Comparison of ENCODE assay signal across 8 cellular contexts in the genomic region with DNA sequence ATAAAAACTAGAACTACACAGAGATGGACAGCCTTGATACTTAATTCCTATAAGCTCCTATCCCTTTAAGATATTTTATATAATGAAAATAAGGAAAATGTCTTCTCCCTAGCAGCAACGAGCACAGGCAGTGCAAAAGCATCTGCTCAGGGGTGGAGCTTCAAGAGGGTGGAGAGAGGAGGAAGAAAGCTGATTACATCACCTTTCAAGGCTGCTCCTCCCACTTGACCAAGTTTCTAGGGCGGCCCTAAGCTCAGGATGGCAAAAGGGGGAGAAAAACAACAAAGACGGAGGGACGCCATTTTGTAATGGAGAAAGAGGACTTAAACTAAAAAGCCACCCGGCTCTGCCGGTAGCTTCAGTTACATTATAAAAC. TPM values are rescaled to one million over a fixed set of nuclear protein-coding genes. Genes with fewer than 3 reads are reported as not detected.
DNase-seq lines count a peak whose midpoint lies in the region; ATAC-seq, FAIRE-seq and TF ChIP-seq lines count a peak whose summit lies in the region.

No MANE protein-coding gene starts in this region.

- FAIRE-seq in kidney (lab: Jason Lieb, UNC): peak; percentile 92

- H3K4me3 ChIP-seq in choroid plexus epithelial cell (ENCODE audit: low read depth, low read length) (peak overlapping the region; percentile 24), kidney (ENCODE audit: low read length in 2 of 2) (peak overlapping the region; percentile 91 to 99)

- H3K27ac ChIP-seq in 22Rv1 (peak overlapping the region; percentile 99), kidney (ENCODE audit: low read depth in 2 of 2, low read length in 2 of 2) (peak overlapping the region; percentile 94 to 99)

- peak; percentile 29 for ATAC-seq in GM18861 (IDR thresholded peaks at IDR 0.05; ENCODE audit: unreplicated experiment)
- peak; percentile 38 for ATAC-seq in HG03442 (IDR thresholded peaks at IDR 0.05; ENCODE audit: unreplicated experiment)

- DNase-seq in NCI-H510A treated with DMSO at 0.1 percent for 48 hours (lab: John Stamatoyannopoulos, UW) (peak; percentile 93), choroid plexus epithelial cell (ENCODE audit: low read depth) (peak; percentile 99), kidney (peak; percentile 89)
- peak; percentile 59 to 76 for DNase-seq in activated CD4-positive, alpha-beta T cell treated with anti-CD3 and anti-CD28 coated beads for 24 hours (ENCODE audit: low read depth in 2 of 2)
- DNase-seq in stimulated activated CD4-positive, alpha-beta T cell treated with anti-CD3 and anti-CD28 coated beads, Interleukin-15, amount 100 ng/mL, for 24 hours: peak; percentile 87

- peaks cover 34 to 44% of the 10 kb centered on the region in 2 donors for H3K4me1 ChIP-seq in kidney (ENCODE audit: control insufficient read depth in 1 of 2, insufficient read depth in 1 of 2, low read depth in 1 of 2, low read length in 2 of 2)

- no peak for TF ChIP-seq CTCF in 22Rv1 (IDR thresholded peaks at IDR 0.05)
- TF ChIP-seq CTCF in choroid plexus epithelial cell (conservative IDR thresholded peaks at IDR 0.05; ENCODE audit: low read depth, low read length): no peak
- no peak for TF ChIP-seq CTCF in kidney (IDR thresholded peaks at IDR 0.05; ENCODE audit: borderline replicate concordance, extremely low read depth, insufficient read depth)

- H3K9me3 ChIP-seq in kidney (ENCODE audit: control insufficient read depth in 1 of 2, low read length in 2 of 2): no peaks in the 10 kb centered on the region

- peak overlapping the region; percentile 95 to 100 for H3K9ac ChIP-seq in kidney (ENCODE audit: low read length in 2 of 2)

- intact Hi-C loops in kidney (cut with DNase I): no loop called here

- peaks cover 7 to 17% of the 10 kb centered on the region in 2 donors for H3K36me3 ChIP-seq in kidney (ENCODE audit: control insufficient read depth in 1 of 2, insufficient read depth in 2 of 2, low read length in 2 of 2)

RNA-seq across cellular contexts. Expression of gene PPP1R10, which starts 2.2 kb away (rescaled TPM):
- 65.0 TPM for total RNA-seq in kidney
- 19.7 TPM for polyA plus RNA-seq in kidney (ENCODE audit: insufficient read depth, low read depth, low replicate concordance)

RNA-seq across cellular contexts. Expression of gene MRPS18B, which starts 2.8 kb away (rescaled TPM):
- total RNA-seq in kidney: 62.1 TPM
- 135 TPM for polyA plus RNA-seq in kidney (ENCODE audit: insufficient read depth, low read depth, low replicate concordance)

RNA-seq across cellular contexts. Expression of gene ATAT1, which starts 11.8 kb away (rescaled TPM):
- 10.4 TPM for total RNA-seq in kidney
- polyA plus RNA-seq in kidney (ENCODE audit: insufficient read depth, low read depth, low replicate concordance): 12.4 TPM

RNA-seq across cellular contexts. Expression of gene C6orf136, which starts 32.1 kb away (rescaled TPM):
- 27.4 TPM for total RNA-seq in kidney
- 45.6 TPM for polyA plus RNA-seq in kidney (ENCODE audit: insufficient read depth, low read depth, low replicate concordance)

RNA-seq across cellular contexts. Expression of gene ABCF1, which starts 43.6 kb away (rescaled TPM):
- 47.2 TPM for total RNA-seq in kidney
- 32.9 TPM for polyA plus RNA-seq in kidney (ENCODE audit: insufficient read depth, low read depth, low replicate concordance)

Comparison
In these comparisons a context has a peak if more than half of its experiments do, and no peak if none do; other contexts are left out.
1. Peak in every context shown above with its lines: DNase-seq, ATAC-seq, H3K4me3 ChIP-seq and H3K27ac ChIP-seq.